Comparison of ENCODE assay signal across 8 cellular contexts in genomic region chr12:107759410-107759809, GRCh38. TPM values are rescaled to one million over a fixed set of nuclear protein-coding genes. Genes with fewer than 3 reads are reported as not detected.
DNase-seq lines count a peak whose midpoint lies in the region; ATAC-seq and TF ChIP-seq lines count a peak whose summit lies in the region.

No MANE protein-coding gene starts in this region.

- H3K36me3 ChIP-seq in HUES48 (ENCODE audit: control insufficient read depth, insufficient read depth, low read length) (peaks cover 38% of the 10 kb centered on the region), neural progenitor cell (peaks cover 5% of the 10 kb centered on the region)

- peaks cover 41% of the 10 kb centered on the region for H3K79me2 ChIP-seq in neural progenitor cell (ENCODE audit: low read depth)

- peaks cover 20% of the 10 kb centered on the region for H4K20me1 ChIP-seq in neural progenitor cell (ENCODE audit: low read depth)

- peaks cover 20 to 25% of the 10 kb centered on the region in 2 donors for H3K4me1 Mint-ChIP-seq in effector memory CD8-positive, alpha-beta T cell (ENCODE audit: low read depth in 2 of 2)
- peaks cover 26% of the 10 kb centered on the region for H3K4me1 Mint-ChIP-seq in neural progenitor cell

- H3K9me3 Mint-ChIP-seq in effector memory CD8-positive, alpha-beta T cell: no peaks in the 10 kb centered on the region
- H3K9me3 Mint-ChIP-seq in neural progenitor cell: no peaks in the 10 kb centered on the region

- H3K4me3 Mint-ChIP-seq in effector memory CD8-positive, alpha-beta T cell: peak overlapping the region; percentile 84 to 89
- H3K4me3 Mint-ChIP-seq in neural progenitor cell: peak overlapping the region; percentile 95

- no peak for TF ChIP-seq CTCF in neural progenitor cell (IDR thresholded peaks at IDR 0.05)
- TF ChIP-seq CTCF in omental fat pad (IDR thresholded peaks at IDR 0.05): no peak

- H3K27ac Mint-ChIP-seq in effector memory CD8-positive, alpha-beta T cell: peak overlapping the region; percentile 89 to 91
- H3K27ac Mint-ChIP-seq in neural progenitor cell: peak overlapping the region; percentile 60

- no peaks in the 10 kb centered on the region for H3K27me3 ChIP-seq in HUES48 (ENCODE audit: control insufficient read depth, insufficient read depth, low read length)
- H3K27me3 ChIP-seq in neural progenitor cell: peaks cover 19% of the 10 kb centered on the region

- no peaks in the 10 kb centered on the region for H3K27me3 Mint-ChIP-seq in effector memory CD8-positive, alpha-beta T cell
- peaks cover 5% of the 10 kb centered on the region for H3K27me3 Mint-ChIP-seq in neural progenitor cell (ENCODE audit: insufficient read depth, low read depth)

- H2AFZ ChIP-seq in neural progenitor cell (replicated peaks): no peak overlapping the region

- H3K9ac ChIP-seq in HUES48 (ENCODE audit: low read depth, low read length): 0 out of 2 replicates have a peak overlapping the region, but pooled peaks have one; percentile 77
- peak overlapping the region; percentile 72 for H3K9ac ChIP-seq in neural progenitor cell

- no peaks in the 10 kb centered on the region for H3F3A ChIP-seq in neural progenitor cell (ENCODE audit: low read depth)

- H3K4me2 ChIP-seq in neural progenitor cell: peak overlapping the region; percentile 96

- ATAC-seq in effector memory CD8-positive, alpha-beta T cell (replicated peaks): no peak
- no peak for ATAC-seq in omental fat pad (ENCODE audit: low FRiP score)
- no peak for ATAC-seq in HG03108 (IDR thresholded peaks at IDR 0.05; ENCODE audit: unreplicated experiment)

- H3K4me1 ChIP-seq in HUES48 (ENCODE audit: control insufficient read depth, insufficient read depth, low read length) (peaks cover 14% of the 10 kb centered on the region), neural progenitor cell (peaks cover 11% of the 10 kb centered on the region)

- DNase-seq in COLO668 (lab: John Stamatoyannopoulos, UW; ENCODE audit: unreplicated experiment) (peak; percentile 50), T follicular helper cell (ENCODE audit: low read depth) (peak; percentile 2), neural progenitor cell (ENCODE audit: low spot score) (peak; percentile 43), omental fat pad (ENCODE audit: low spot score) (no peak), KG1 (lab: John Stamatoyannopoulos, UW) (no peak)
- no peak for DNase-seq in effector memory CD8-positive, alpha-beta T cell

- H3K27ac ChIP-seq in HUES48 (ENCODE audit: low read depth, low read length) (peak overlapping the region; percentile 68), neural progenitor cell (no peak overlapping the region)

- peak overlapping the region; percentile 67 for H3K4me3 ChIP-seq in HUES48 (ENCODE audit: low read depth, low read length)
- H3K4me3 ChIP-seq in neural progenitor cell: peak overlapping the region; percentile 82

- H3K9me3 ChIP-seq in HUES48 (ENCODE audit: control insufficient read depth, insufficient read depth, low read length) (no peaks in the 10 kb centered on the region), neural progenitor cell (ENCODE audit: low read depth) (no peaks in the 10 kb centered on the region)

- peaks cover 58% of the 10 kb centered on the region for H3K36me3 Mint-ChIP-seq in effector memory CD8-positive, alpha-beta T cell (ENCODE audit: insufficient read depth)
- peaks cover 9% of the 10 kb centered on the region for H3K36me3 Mint-ChIP-seq in neural progenitor cell

RNA-seq across cellular contexts. Expression of gene PRDM4, which starts 1.5 kb away (rescaled TPM):
- 19.3 and 21.9 TPM in 2 replicates for total RNA-seq in neural progenitor cell (ENCODE audit: low replicate concordance)
- 10 to 100 TPM; 25.0 to 45.3 (median 29.9) TPM for total RNA-seq in omental fat pad

RNA-seq across cellular contexts. Expression of gene ASCL4, which starts 15.1 kb away (rescaled TPM):
- not detected in 2 replicates for total RNA-seq in neural progenitor cell (ENCODE audit: low replicate concordance)
- total RNA-seq in omental fat pad: not detected

Comparison
In these comparisons a context has a peak if more than half of its experiments do, and no peak if none do; other contexts are left out.
1. DNase-seq: peak in COLO668 (single experiment), T follicular helper cell (single experiment) and neural progenitor cell (single experiment); none in effector memory CD8-positive, alpha-beta T cell (0 of 3), omental fat pad (single experiment) and KG1 (single experiment).